ENCODE assay signal across 17 cellular contexts in genomic region chr4:73236151-73236550, GRCh38. TPM values are rescaled to one million over a fixed set of nuclear protein-coding genes. Genes with fewer than 3 reads are reported as not detected.
DNase-seq lines count a peak whose midpoint lies in the region; ATAC-seq lines count a peak whose summit lies in the region.
"Had no signal": no experiment of that assay in that cellular context is flagged by ENCODE, and none has a peak within 500 bp of the region (broad histone marks: within the 10 kb centered on the region; RNA-seq: fewer than 3 reads in every experiment).

No MANE protein-coding gene starts in this region.

- peaks cover 34% of the 10 kb centered on the region for H3K4me1 Mint-ChIP-seq in T-helper 17 cell
- H3K4me1 Mint-ChIP-seq in central memory CD8-positive, alpha-beta T cell, result peaks cover 40% of the 10 kb centered on the region
- H3K4me1 Mint-ChIP-seq in stimulated activated effector memory CD8-positive, alpha-beta T cell treated with anti-CD3 and anti-CD28 coated beads, Interleukin-12 subunit alpha, Interleukin-12 subunit beta, amount 100 ng/mL, for 72 hours, result peaks cover 35% of the 10 kb centered on the region

- DNase-seq in T-helper 17 cell (no peak), SKM-1 (lab: John Stamatoyannopoulos, UW; ENCODE audit: unreplicated experiment) (no peak), NCI-H69 (lab: John Stamatoyannopoulos, UW) (no peak), cortex of kidney (lab: John Stamatoyannopoulos, UW) (no peak)
- no peak for DNase-seq in central memory CD8-positive, alpha-beta T cell (ENCODE audit: low spot score in 2 of 2)
- no peak for DNase-seq in stimulated activated effector memory CD8-positive, alpha-beta T cell treated with anti-CD3 and anti-CD28 coated beads, Interleukin-12 subunit alpha, Interleukin-12 subunit beta, amount 100 ng/mL, for 72 hours (ENCODE audit: low spot score in 2 of 2)
- DNase-seq: Calu3; CD4-positive, CD25-positive, alpha-beta regulatory T cell; COR-L47; DMS53; DMS79 treated with DMSO at 0.1 percent for 48 hours; GF-D8; GOT3; HFFc6 had no signal

- no peaks in the 10 kb centered on the region for H3K27me3 Mint-ChIP-seq in T-helper 17 cell
- H3K27me3 Mint-ChIP-seq in central memory CD8-positive, alpha-beta T cell, result no peaks in the 10 kb centered on the region
- H3K27me3 Mint-ChIP-seq: B cell; CD4-positive, CD25-positive, alpha-beta regulatory T cell had no signal

- ATAC-seq in T-helper 17 cell, result no peak
- no peak for ATAC-seq in central memory CD8-positive, alpha-beta T cell (replicated peaks; ENCODE audit: extremely low read depth, poor library complexity, severe bottlenecking)
- ATAC-seq in stimulated activated effector memory CD8-positive, alpha-beta T cell treated with anti-CD3 and anti-CD28 coated beads, Interleukin-12 subunit alpha, Interleukin-12 subunit beta, amount 100 ng/mL, for 72 hours, result no peak

- no peaks in the 10 kb centered on the region for H3K9me3 Mint-ChIP-seq in central memory CD8-positive, alpha-beta T cell
- H3K9me3 Mint-ChIP-seq in stimulated activated effector memory CD8-positive, alpha-beta T cell treated with anti-CD3 and anti-CD28 coated beads, Interleukin-12 subunit alpha, Interleukin-12 subunit beta, amount 100 ng/mL, for 72 hours, result no peaks in the 10 kb centered on the region
- H3K9me3 Mint-ChIP-seq: CD4-positive, CD25-positive, alpha-beta regulatory T cell; HFFc6 had no signal

- no peak overlapping the region for H3K4me3 Mint-ChIP-seq in T-helper 17 cell
- no peak overlapping the region for H3K4me3 Mint-ChIP-seq in central memory CD8-positive, alpha-beta T cell
- H3K4me3 Mint-ChIP-seq in stimulated activated effector memory CD8-positive, alpha-beta T cell treated with anti-CD3 and anti-CD28 coated beads, Interleukin-12 subunit alpha, Interleukin-12 subunit beta, amount 100 ng/mL, for 72 hours, result no peak overlapping the region
- H3K4me3 Mint-ChIP-seq: B cell; CD4-positive, CD25-positive, alpha-beta regulatory T cell; HFFc6 had no signal

- H3K27ac Mint-ChIP-seq in T-helper 17 cell, result peak overlapping the region; percentile 86
- peak overlapping the region; percentile 35 for H3K27ac Mint-ChIP-seq in central memory CD8-positive, alpha-beta T cell (ENCODE audit: low read depth)
- peak overlapping the region; percentile 64 for H3K27ac Mint-ChIP-seq in stimulated activated effector memory CD8-positive, alpha-beta T cell treated with anti-CD3 and anti-CD28 coated beads, Interleukin-12 subunit alpha, Interleukin-12 subunit beta, amount 100 ng/mL, for 72 hours
- H3K27ac Mint-ChIP-seq: B cell, HFFc6 had no signal

- no peaks in the 10 kb centered on the region for H3K9me3 ChIP-seq in T-helper 17 cell (ENCODE audit: control insufficient read depth, low read length, poor library complexity, severe bottlenecking)
- H3K9me3 ChIP-seq: BLaER1, HAP-1 had no signal

- peaks cover 4% of the 10 kb centered on the region for H3K36me3 Mint-ChIP-seq in T-helper 17 cell (ENCODE audit: low read depth)
- H3K36me3 Mint-ChIP-seq in central memory CD8-positive, alpha-beta T cell (ENCODE audit: insufficient read depth), result peaks cover 19% of the 10 kb centered on the region
- H3K36me3 Mint-ChIP-seq in stimulated activated effector memory CD8-positive, alpha-beta T cell treated with anti-CD3 and anti-CD28 coated beads, Interleukin-12 subunit alpha, Interleukin-12 subunit beta, amount 100 ng/mL, for 72 hours, result peaks cover 41% of the 10 kb centered on the region

RNA-seq across cellular contexts. Expression of gene ANKRD17, which starts 22.4 kb away (rescaled TPM):
- total RNA-seq in T-helper 17 cell, result 10 to 100 TPM; 46.7 to 49.3 TPM

Comparison
In these comparisons a context has a peak if more than half of its experiments do, and no peak if none do; other contexts are left out.
1. H3K27ac Mint-ChIP-seq: peak in every context shown above with its lines; median percentile 86 in T-helper 17 cell; 64 in stimulated activated effector memory CD8-positive, alpha-beta T cell treated with anti-CD3 and anti-CD28 coated beads, Interleukin-12 subunit alpha, Interleukin-12 subunit beta, amount 100 ng/mL, for 72 hours; 35 in central memory CD8-positive, alpha-beta T cell.